8 cellular contexts compared by ENCODE assay signal in the genomic region with DNA sequence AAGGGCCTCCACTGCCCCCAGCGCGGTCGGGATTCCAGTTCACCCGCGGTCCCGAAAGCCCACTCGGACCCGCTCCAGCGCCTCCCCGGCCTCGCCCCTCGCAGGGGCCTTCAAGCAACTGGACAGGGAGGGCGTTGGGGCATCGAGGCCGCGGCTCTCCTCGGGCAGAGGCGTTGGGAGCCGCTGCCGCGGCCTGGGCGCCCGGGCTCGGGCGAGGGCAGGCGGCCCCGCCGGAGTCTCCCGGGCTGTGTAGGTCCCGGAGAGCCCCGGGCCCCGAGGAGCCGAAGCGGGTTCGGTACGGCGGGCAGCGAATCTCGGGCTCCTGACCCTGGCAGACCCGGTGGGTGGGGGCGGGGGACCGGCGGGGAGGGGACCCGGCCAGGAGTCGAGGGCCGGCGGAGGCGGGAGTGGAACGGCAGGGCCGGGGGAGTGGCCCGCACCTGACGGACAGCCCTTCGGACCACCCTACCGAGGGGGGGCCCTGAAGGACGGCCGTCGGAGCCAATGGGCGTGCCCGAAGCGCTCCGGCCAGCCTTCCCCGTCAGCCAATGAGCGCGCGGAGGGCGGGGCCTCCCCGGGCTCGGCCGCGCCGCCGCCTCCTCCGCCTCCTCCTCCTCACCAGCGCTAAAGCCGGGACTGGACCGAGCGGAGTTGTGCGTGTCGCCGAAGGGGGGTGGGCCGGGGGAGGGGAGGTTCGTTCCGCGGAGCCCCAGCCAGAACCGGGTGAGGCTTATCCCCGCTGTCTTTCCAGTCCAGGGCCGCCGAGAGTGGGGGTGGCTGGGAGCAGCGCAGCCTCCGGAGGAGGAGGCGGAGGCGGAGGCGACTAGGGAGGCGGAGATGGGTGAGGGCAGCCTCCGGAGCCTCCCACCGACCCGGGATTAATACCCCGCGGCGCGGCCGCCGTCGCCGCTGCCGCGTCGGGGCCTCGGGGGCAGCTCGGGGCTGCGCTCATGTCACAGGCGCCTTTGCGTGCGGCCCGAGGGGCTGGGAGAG. TPM values are rescaled to one million over a fixed set of nuclear protein-coding genes. Genes with fewer than 3 reads are reported as not detected.
DNase-seq lines count a peak whose midpoint lies in the region; ATAC-seq and TF ChIP-seq lines count a peak whose summit lies in the region.

A gene (plus strand): TSS at position 609 of the 993 bp plus-strand sequence. CDS start 34,346 bp downstream, outside the sequence.

- peak in 1 of 3 donors; percentile 44 for TF ChIP-seq POLR2A in spleen (IDR thresholded peaks at IDR 0.05)

- TF ChIP-seq CTCF in AG09319 (IDR thresholded peaks at IDR 0.05; ENCODE audit: low read depth, low read length) (no peak), spleen (IDR thresholded peaks at IDR 0.05 in 8 of 11, conservative IDR thresholded peaks at IDR 0.05 in 3 of 11) (peak in 3 of 11 experiments; percentile 20 to 26 (median 24))

- WGBS in spleen, 5 donors: 0 to 1% (median 0%) methylated on average over 19 to 115 of the region's 115 CpGs

- H3K27ac ChIP-seq in spleen: peak within 1 kb of the TSS; percentile 97 to 100 (median 99)

- ATAC-seq in GM19043 (IDR thresholded peaks at IDR 0.05; ENCODE audit: low read depth, unreplicated experiment) (peak; percentile 73), HG03354 (IDR thresholded peaks at IDR 0.05; ENCODE audit: poor library complexity, severe bottlenecking, unreplicated experiment) (peak; percentile 79)

- H3K36me3 ChIP-seq in spleen: peaks cover 0 to 27% (median 3%) of the 10 kb centered on the region in 6 donors

- DNase-seq in AG09319 (ENCODE audit: extremely low read depth, low read depth): peak; percentile 97
- peak; percentile 80 to 97 for DNase-seq in NCI-H446 (lab: John Stamatoyannopoulos, UW)
- DNase-seq in activated CD4-positive, CD25-positive, alpha-beta regulatory T cell treated with anti-CD3 and anti-CD28 coated beads, Interleukin-2, amount 50 U/mL, for 16 hours (ENCODE audit: low read depth, low spot score): peak; percentile 92
- DNase-seq in central memory CD4-positive, alpha-beta T cell: peak; percentile 95
- DNase-seq in inferior parietal cortex (ENCODE audit: extremely low spot score): peak; percentile 96
- peak; percentile 100 for DNase-seq in spleen

- no peaks in the 10 kb centered on the region for H3K27me3 ChIP-seq in spleen (replicated peaks in 1 of 7)

- intact Hi-C loops in spleen (cut with DNase I; ENCODE audit: low total_unique reads): no loop called here

- peak within 1 kb of the TSS; percentile 77 to 91 (median 84) for H3K4me3 ChIP-seq in spleen

- no peaks in the 10 kb centered on the region for H3K9me3 ChIP-seq in spleen

- H3K4me1 ChIP-seq in spleen: peaks cover 26 to 49% (median 42%) of the 10 kb centered on the region in 6 donors

RNA-seq across cellular contexts. Expression of the gene that starts here (rescaled TPM):
- total RNA-seq in spleen: 100 to 1,000 TPM in 4 of 7 donors, 10 to 100 TPM in 3; 77.2 to 125 (median 107) TPM
- 10 to 100 TPM; 17.8 to 26.3 (median 22.1) TPM for polyA plus RNA-seq in spleen

Comparison
In these comparisons a context has a peak if more than half of its experiments do, and no peak if none do; other contexts are left out.
1. Peak in every context shown above with its lines: DNase-seq, ATAC-seq, H3K4me3 ChIP-seq and H3K27ac ChIP-seq.